Comparison of ENCODE assay signal across 17 cellular contexts in the genomic region with DNA sequence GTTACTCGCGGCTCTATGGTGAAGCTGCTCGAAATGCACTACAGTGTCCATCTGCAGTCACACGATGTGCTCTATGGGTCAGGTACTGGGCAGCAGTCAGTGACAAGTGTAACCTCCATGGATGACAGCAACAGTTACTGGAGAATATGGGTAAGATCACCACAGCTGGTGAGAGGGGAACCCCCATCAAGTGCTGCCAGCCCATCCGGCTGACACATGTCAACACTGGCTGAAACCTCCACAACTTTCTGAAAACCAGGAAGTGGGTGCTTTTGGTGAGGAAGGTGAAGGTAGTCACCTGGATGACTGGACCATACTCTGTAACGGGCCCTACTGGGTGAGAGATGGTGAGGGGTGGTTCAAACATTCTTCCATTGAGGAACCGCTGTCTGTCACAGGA.
"Had no signal": no experiment of that assay in that cellular context is flagged by ENCODE, and none has a peak within 500 bp of the region (broad histone marks: within the 10 kb centered on the region; RNA-seq: fewer than 3 reads in every experiment).

No MANE protein-coding gene starts in this region.

- ATAC-seq: gastrocnemius medialis, lower lobe of right lung had no signal

- H3K9me3 ChIP-seq: adrenal gland, gastrocnemius medialis, suprapubic skin, upper lobe of left lung had no signal

- H3K27ac Mint-ChIP-seq: activated CD4-positive, alpha-beta T cell treated with anti-CD3 and anti-CD28 coated beads, Interleukin-2, amount 10 ng/mL, durations not matched to agents 24 days and 14 days; endodermal cell; T-helper 1 cell treated with Interleukin-12 subunit alpha and Interleukin-12 subunit beta and Interleukin-4 antibody, amounts not matched to agents 30 μg/mL and 1 μg/mL, for 36 hours had no signal

- H3K36me3 ChIP-seq: adrenal gland, gastrocnemius medialis, heart left ventricle, lower lobe of right lung, suprapubic skin, upper lobe of left lung had no signal

- H3K27ac ChIP-seq: adrenal gland, dorsolateral prefrontal cortex, gastrocnemius medialis, lower lobe of right lung, parathyroid adenoma, suprapubic skin, upper lobe of left lung had no signal

- H3K27me3 ChIP-seq: adrenal gland, dorsolateral prefrontal cortex, gastrocnemius medialis, heart left ventricle, suprapubic skin, upper lobe of left lung had no signal

- H3K4me3 Mint-ChIP-seq: activated CD4-positive, alpha-beta T cell treated with anti-CD3 and anti-CD28 coated beads, Interleukin-2, amount 10 ng/mL, durations not matched to agents 24 days and 14 days; endodermal cell; T-helper 1 cell treated with Interleukin-12 subunit alpha and Interleukin-12 subunit beta and Interleukin-4 antibody, amounts not matched to agents 30 μg/mL and 1 μg/mL, for 36 hours had no signal

- DNase-seq: activated CD4-positive, alpha-beta T cell treated with anti-CD3 and anti-CD28 coated beads, Interleukin-2, amount 10 ng/mL, durations not matched to agents 24 days and 14 days; activated CD8-positive, alpha-beta memory T cell treated with anti-CD3 and anti-CD28 coated beads for 24 hours; activated naive CD4-positive, alpha-beta T cell treated with Interleukin-2 at 50 U/mL for 16 hours; endodermal cell; erythroblast; gastrocnemius medialis; heart left ventricle; lower lobe of right lung; stimulated activated CD4-positive, alpha-beta T cell treated with anti-CD3 and anti-CD28 coated beads, Interleukin-12 subunit alpha, Interleukin-12 subunit beta, amount 100 ng/mL, for 4 hours; stimulated activated CD4-positive, alpha-beta T cell treated with anti-CD3 and anti-CD28 coated beads, Interleukin-2, amount 100 ng/mL, for 24 hours; stimulated activated naive CD4-positive, alpha-beta T cell; upper lobe of left lung had no signal

- H3K4me1 ChIP-seq: gastrocnemius medialis, lower lobe of right lung, parathyroid adenoma, suprapubic skin had no signal

- H3K4me3 ChIP-seq: adrenal gland, dorsolateral prefrontal cortex, gastrocnemius medialis, heart left ventricle, lower lobe of right lung, suprapubic skin, upper lobe of left lung had no signal
